Comparison of ENCODE assay signal across 13 cellular contexts in genomic region chr18:67600181-67600631, GRCh38.
DNase-seq lines count a peak whose midpoint lies in the region; ATAC-seq and TF ChIP-seq lines count a peak whose summit lies in the region.
"Had no signal": no experiment of that assay in that cellular context is flagged by ENCODE, and none has a peak within 500 bp of the region (broad histone marks: within the 10 kb centered on the region; RNA-seq: fewer than 3 reads in every experiment).

No MANE protein-coding gene starts in this region.

- no peak overlapping the region for H2AFZ ChIP-seq in GM23248
- H2AFZ ChIP-seq in trophoblast cell (ENCODE audit: insufficient read depth, low read length, poor library complexity), result no peak overlapping the region
- H2AFZ ChIP-seq: PC-9 had no signal

- H3K4me1 ChIP-seq in GM23248 (ENCODE audit: insufficient read depth), result peaks cover 35% of the 10 kb centered on the region
- peaks cover 0 to 2% of the 10 kb centered on the region in 2 experiments for H3K4me1 ChIP-seq in trophoblast cell (ENCODE audit: control insufficient read depth in 1 of 2, insufficient read depth in 2 of 2, low read length in 2 of 2)
- H3K4me1 ChIP-seq: gastroesophageal sphincter had no signal

- no peak overlapping the region for H3K4ac ChIP-seq in trophoblast cell (ENCODE audit: low read depth, low read length)

- in situ Hi-C loops in GM23248 (cut with MboI), result no loop called here

- H3K27ac ChIP-seq in GM23248 (peak overlapping the region; percentile 52), SK-N-MC (peak overlapping the region; percentile 94), trophoblast cell (ENCODE audit: low read depth, low read length) (no peak overlapping the region)
- H3K27ac ChIP-seq: gastroesophageal sphincter, PC-9 had no signal

- H3K79me2 ChIP-seq in GM23248 (ENCODE audit: insufficient read depth), result no peaks in the 10 kb centered on the region
- no peaks in the 10 kb centered on the region for H3K79me2 ChIP-seq in trophoblast cell (ENCODE audit: control insufficient read depth, insufficient read depth, low read length, poor library complexity)

- no peak overlapping the region for H4K8ac ChIP-seq in trophoblast cell (ENCODE audit: low read depth, low read length)

- no peaks in the 10 kb centered on the region for H3K27me3 Mint-ChIP-seq in activated T-cell treated with anti-CD3 and anti-CD28 coated beads, Interleukin-2, amount 50 U/mL, for 72 hours (ENCODE audit: low read depth)

- no peaks in the 10 kb centered on the region for H3K4me1 Mint-ChIP-seq in activated T-cell treated with anti-CD3 and anti-CD28 coated beads, Interleukin-2, amount 50 U/mL, for 72 hours (ENCODE audit: low read depth)

- no peak overlapping the region for H3K4me3 Mint-ChIP-seq in activated T-cell treated with anti-CD3 and anti-CD28 coated beads, Interleukin-2, amount 50 U/mL, for 72 hours

- H3K79me1 ChIP-seq in trophoblast cell (ENCODE audit: low read length), result no peaks in the 10 kb centered on the region

- H3K9me3 ChIP-seq in GM23248 (ENCODE audit: low read depth) (peaks cover 2% of the 10 kb centered on the region), SK-N-MC (ENCODE audit: low read depth, low read length) (no peaks in the 10 kb centered on the region), trophoblast cell (ENCODE audit: insufficient read depth, low read depth, low read length) (peaks cover 3% of the 10 kb centered on the region)

- H3K27ac Mint-ChIP-seq in activated T-cell treated with anti-CD3 and anti-CD28 coated beads, Interleukin-2, amount 50 U/mL, for 72 hours, result no peak overlapping the region

- H4K12ac ChIP-seq in trophoblast cell (ENCODE audit: low read depth, low read length), result no peak overlapping the region

- H2BK120ac ChIP-seq in trophoblast cell (ENCODE audit: insufficient read depth, low read length, poor library complexity), result no peak overlapping the region

- H4K20me1 ChIP-seq in GM23248 (ENCODE audit: insufficient read depth), result no peaks in the 10 kb centered on the region

- no peak overlapping the region for H3K23ac ChIP-seq in trophoblast cell (ENCODE audit: low read length)

- H3K36me3 Mint-ChIP-seq in activated T-cell treated with anti-CD3 and anti-CD28 coated beads, Interleukin-2, amount 50 U/mL, for 72 hours (ENCODE audit: insufficient read depth in 2 of 2), result no peaks in the 10 kb centered on the region

- ATAC-seq in activated T-cell treated with anti-CD3 and anti-CD28 coated beads, Interleukin-2, amount 50 U/mL, for 72 hours (replicated peaks in 1 of 2), result no peak
- ATAC-seq in HG03469 (IDR thresholded peaks at IDR 0.05; ENCODE audit: unreplicated experiment), result no peak
- ATAC-seq: gastroesophageal sphincter, sciatic nerve had no signal

- H3K4me3 ChIP-seq in GM23248, result peak overlapping the region; percentile 30
- H3K4me3 ChIP-seq in SK-N-MC, result peak overlapping the region; percentile 61
- H3K4me3 ChIP-seq in fibroblast of villous mesenchyme (ENCODE audit: low read depth, low read length), result no peak overlapping the region
- no peak overlapping the region for H3K4me3 ChIP-seq in trophoblast cell (ENCODE audit: low read depth, low read length)
- H3K4me3 ChIP-seq: gastroesophageal sphincter, PC-9 had no signal

- no peaks in the 10 kb centered on the region for H3K27me3 ChIP-seq in GM23248 (replicated peaks; ENCODE audit: insufficient read depth)
- H3K27me3 ChIP-seq in trophoblast cell (ENCODE audit: insufficient read depth, low read length), result no peaks in the 10 kb centered on the region
- H3K27me3 ChIP-seq: gastroesophageal sphincter had no signal

- no peak overlapping the region for H4K91ac ChIP-seq in trophoblast cell (ENCODE audit: low read depth, low read length)

- peak overlapping the region; percentile 29; the same call in 1 of the 2 replicates for H3K9ac ChIP-seq in GM23248
- no peak overlapping the region for H3K9ac ChIP-seq in SK-N-MC (ENCODE audit: insufficient read length)
- no peak overlapping the region for H3K9ac ChIP-seq in trophoblast cell (ENCODE audit: low read length)

- H3F3A ChIP-seq in GM23248 (ENCODE audit: insufficient read depth), result peaks cover 27% of the 10 kb centered on the region

- no peak for TF ChIP-seq CTCF in fibroblast of villous mesenchyme (IDR thresholded peaks at IDR 0.05; ENCODE audit: insufficient read depth, low read depth, low read length)

- no peak overlapping the region for H2BK12ac ChIP-seq in trophoblast cell (ENCODE audit: low read length)

- 8 to 9% methylated on average over 6 of the region's 6 CpGs for WGBS in GM23248 (ENCODE audit: low coverage in 1 of 2, low lambda C conversion rate in 2 of 2, missing lambda C conversion rate in 2 of 2), 2 experiments
- no CpG with 5 or more reads among the region's 6 CpGs for WGBS in trophoblast cell (ENCODE audit: extremely low coverage, insufficient coverage, insufficient read length)

- no peak overlapping the region for H2BK5ac ChIP-seq in trophoblast cell (ENCODE audit: low read depth, low read length, poor library complexity)

- no peak overlapping the region for H2AK5ac ChIP-seq in trophoblast cell (ENCODE audit: low read length)

- DNase-seq in GM23248 (peak; percentile 82), SK-N-MC (ENCODE audit: low read depth, low spot score) (peak; percentile 97), fibroblast of villous mesenchyme (ENCODE audit: low read depth) (peak; percentile 82), trophoblast cell (peak; percentile 84 to 90), Kasumi-1 (lab: John Stamatoyannopoulos, UW) (no peak), NCI-H1105 treated with DMSO at 0.1 percent for 48 hours (lab: John Stamatoyannopoulos, UW) (no peak)
- DNase-seq in activated T-cell treated with anti-CD3 and anti-CD28 coated beads, Interleukin-2, amount 50 U/mL, for 72 hours, result no peak
- DNase-seq: DMS153, NCI-H1930 had no signal

- H3K36me3 ChIP-seq in GM23248 (ENCODE audit: low read depth), result no peaks in the 10 kb centered on the region
- no peaks in the 10 kb centered on the region for H3K36me3 ChIP-seq in SK-N-MC (ENCODE audit: insufficient read depth, low read length)
- peaks cover 0 to 2% of the 10 kb centered on the region in 2 experiments for H3K36me3 ChIP-seq in trophoblast cell (ENCODE audit: control insufficient read depth in 1 of 2, insufficient read depth in 2 of 2, low read length in 2 of 2)
- H3K36me3 ChIP-seq: gastroesophageal sphincter had no signal

- H3K4me2 ChIP-seq in GM23248 (ENCODE audit: unreplicated experiment) (peak overlapping the region; percentile 57), trophoblast cell (ENCODE audit: low read length) (peak overlapping the region; percentile 18)
- H3K4me2 ChIP-seq: PC-9 had no signal

- H3K9me2 ChIP-seq in GM23248 (ENCODE audit: insufficient read depth), result no peaks in the 10 kb centered on the region

- no peak overlapping the region for H3K18ac ChIP-seq in trophoblast cell (ENCODE audit: low read length)

- H3K9me3 Mint-ChIP-seq in activated T-cell treated with anti-CD3 and anti-CD28 coated beads, Interleukin-2, amount 50 U/mL, for 72 hours, result peaks cover 0 to 2% of the 10 kb centered on the region in 2 donors

- no peak overlapping the region for H3K14ac ChIP-seq in trophoblast cell (ENCODE audit: low read length)

Comparison
In these comparisons a context has a peak if more than half of its experiments do, and no peak if none do; other contexts are left out.
1. DNase-seq: peak in GM23248 (single experiment), SK-N-MC (single experiment), fibroblast of villous mesenchyme (single experiment) and trophoblast cell (2 of 2); none in Kasumi-1 (0 of 2), NCI-H1105 treated with DMSO at 0.1 percent for 48 hours (single experiment) and activated T-cell treated with anti-CD3 and anti-CD28 coated beads, Interleukin-2, amount 50 U/mL, for 72 hours (0 of 2).
2. H3K4me3 ChIP-seq: peak in GM23248 (single experiment) and SK-N-MC (single experiment); none in fibroblast of villous mesenchyme (single experiment) and trophoblast cell (single experiment).